ENCODE assay signal across 8 cellular contexts in genomic region chr5:65034782-65035181, GRCh38.
DNase-seq lines count a peak whose midpoint lies in the region; ATAC-seq and TF ChIP-seq lines count a peak whose summit lies in the region.

No MANE protein-coding gene starts in this region.

- H3K4me1 Mint-ChIP-seq in natural killer cell = peaks cover 24 to 33% of the 10 kb centered on the region in 2 donors

- peak overlapping the region; percentile 87 for H3K4me3 Mint-ChIP-seq in natural killer cell

- H3K36me3 Mint-ChIP-seq in natural killer cell = no peaks in the 10 kb centered on the region

- DNase-seq in D341Med (ENCODE audit: low spot score) (peak; percentile 33), NCI-H2107 (lab: John Stamatoyannopoulos, UW) (peak; percentile 20), cortex of kidney (lab: John Stamatoyannopoulos, UW) (peak; percentile 14), natural killer cell (no peak), AG08396 (ENCODE audit: low spot score) (no peak), KG1 (lab: John Stamatoyannopoulos, UW) (no peak)
- DNase-seq in activated CD4-positive, CD25-positive, alpha-beta regulatory T cell treated with anti-CD3 and anti-CD28 coated beads, Interleukin-2, amount 50 U/mL, for 72 hours = no peak

- H3K27me3 Mint-ChIP-seq in natural killer cell (ENCODE audit: low read depth in 2 of 2) = peaks cover 0 to 4% of the 10 kb centered on the region in 2 donors

- H3K9me3 Mint-ChIP-seq in natural killer cell = no peaks in the 10 kb centered on the region

- ATAC-seq in natural killer cell (no peak), HG02588 (IDR thresholded peaks at IDR 0.05; ENCODE audit: unreplicated experiment) (no peak)

- intact Hi-C loops in natural killer cell (cut with micrococcal nuclease) = loop anchor here (2.0 to 5.0 kb wide), 3 partner anchors 68 to 448 kb away; partner anchors contain the start of genes CWC27 and SREK1IP1

- TF ChIP-seq CTCF in natural killer cell (IDR thresholded peaks at IDR 0.05) = no peak

- peak overlapping the region; percentile 86 to 94 for H3K27ac Mint-ChIP-seq in natural killer cell

Comparison
In these comparisons a context has a peak if more than half of its experiments do, and no peak if none do; other contexts are left out.
1. DNase-seq: peak in D341Med (single experiment), NCI-H2107 (single experiment) and cortex of kidney (single experiment); none in natural killer cell (single experiment), activated CD4-positive, CD25-positive, alpha-beta regulatory T cell treated with anti-CD3 and anti-CD28 coated beads, Interleukin-2, amount 50 U/mL, for 72 hours (single experiment), AG08396 (single experiment) and KG1 (single experiment).